In genomic region chr10:52999258-52999657, GRCh38 we compare ENCODE assay signal across 24 cellular contexts.
"Had no signal": no experiment of that assay in that cellular context is flagged by ENCODE, and none has a peak within 500 bp of the region (broad histone marks: within the 10 kb centered on the region; RNA-seq: fewer than 3 reads in every experiment).

No MANE protein-coding gene starts in this region.

- H3K9me3 Mint-ChIP-seq: stimulated activated naive CD8-positive, alpha-beta T cell treated with anti-CD3 and anti-CD28 coated beads, Interleukin-15, Interleukin-2, amounts not matched to agents 100 ng/mL and 50 ng/mL, for 24 hours; T-helper 1 cell treated with Interleukin-12 subunit alpha and Interleukin-12 subunit beta and Interleukin-4 antibody, amounts not matched to agents 30 μg/mL and 1 μg/mL, for 36 hours had no signal

- H3K36me3 ChIP-seq: left lung, neutrophil, ovary, thyroid gland, upper lobe of right lung had no signal

- H3K27me3 Mint-ChIP-seq: activated CD4-positive, alpha-beta memory T cell treated with anti-CD3 and anti-CD28 coated beads for 36 hours; activated naive CD8-positive, alpha-beta T cell treated with anti-CD3 and anti-CD28 coated beads, Interleukin-2, amount 50 U/mL, for 24 hours; stimulated activated naive CD8-positive, alpha-beta T cell treated with anti-CD3 and anti-CD28 coated beads, Interleukin-15, Interleukin-2, amounts not matched to agents 100 ng/mL and 50 ng/mL, for 24 hours had no signal

- H3K9me3 ChIP-seq: left lung, neutrophil, ovary, thyroid gland, upper lobe of right lung had no signal

- DNase-seq: activated CD4-positive, alpha-beta memory T cell treated with anti-CD3 and anti-CD28 coated beads for 36 hours; activated CD4-positive, alpha-beta T cell treated with anti-CD3 and anti-CD28 coated beads for 48 hours; activated effector memory CD4-positive, alpha-beta T cell treated with Interleukin-2 at 50 U/mL for 16 hours; activated naive CD4-positive, alpha-beta T cell treated with anti-CD3 and anti-CD28 coated beads, Interleukin-2, amount 50 U/mL, for 16 hours; activated naive CD8-positive, alpha-beta T cell treated with anti-CD3 and anti-CD28 coated beads, Interleukin-2, amount 50 U/mL, for 24 hours; activated T-cell treated with anti-CD3 and anti-CD28 coated beads, Interleukin-2, amount 50 U/mL, for 72 hours; cortex of kidney; effector CD8-positive, alpha-beta T cell; foreskin keratinocyte; immature natural killer cell; left lung; natural killer cell; ovary; right cardiac atrium; stimulated activated CD4-positive, alpha-beta T cell treated with anti-CD3 and anti-CD28 coated beads, Interleukin-1b, Interleukin-23, amount 100 ng/mL, for 48 hours; substantia nigra; T1000; thyroid gland; upper lobe of right lung had no signal

- ATAC-seq: activated naive CD8-positive, alpha-beta T cell treated with anti-CD3 and anti-CD28 coated beads, Interleukin-2, amount 50 U/mL, for 24 hours; activated T-cell treated with anti-CD3 and anti-CD28 coated beads, Interleukin-2, amount 50 U/mL, for 72 hours; foreskin keratinocyte; left lung; natural killer cell; right cardiac atrium; upper lobe of right lung had no signal

- H3K4me1 ChIP-seq: foreskin keratinocyte, left lung, upper lobe of right lung had no signal

- H3K27ac ChIP-seq: foreskin keratinocyte, left lung, neutrophil, ovary, upper lobe of right lung had no signal

- H3K27me3 ChIP-seq: foreskin keratinocyte, left lung, neutrophil, ovary, thyroid gland, upper lobe of right lung had no signal

- H3K36me3 Mint-ChIP-seq: activated CD4-positive, alpha-beta memory T cell treated with anti-CD3 and anti-CD28 coated beads for 36 hours; immature natural killer cell had no signal

- H3K4me1 Mint-ChIP-seq: activated naive CD8-positive, alpha-beta T cell treated with anti-CD3 and anti-CD28 coated beads, Interleukin-2, amount 50 U/mL, for 24 hours; immature natural killer cell; natural killer cell had no signal

- H3K27ac Mint-ChIP-seq: activated CD4-positive, alpha-beta memory T cell treated with anti-CD3 and anti-CD28 coated beads for 36 hours; activated naive CD8-positive, alpha-beta T cell treated with anti-CD3 and anti-CD28 coated beads, Interleukin-2, amount 50 U/mL, for 24 hours; activated T-cell treated with anti-CD3 and anti-CD28 coated beads, Interleukin-2, amount 50 U/mL, for 72 hours; immature natural killer cell; mesothelial cell of epicardium; natural killer cell; stimulated activated naive CD8-positive, alpha-beta T cell treated with anti-CD3 and anti-CD28 coated beads, Interleukin-15, Interleukin-2, amounts not matched to agents 100 ng/mL and 50 ng/mL, for 24 hours; T-helper 1 cell treated with Interleukin-12 subunit alpha and Interleukin-12 subunit beta and Interleukin-4 antibody, amounts not matched to agents 30 μg/mL and 1 μg/mL, for 36 hours had no signal

- H3K4me3 Mint-ChIP-seq: activated CD4-positive, alpha-beta memory T cell treated with anti-CD3 and anti-CD28 coated beads for 36 hours; activated naive CD8-positive, alpha-beta T cell treated with anti-CD3 and anti-CD28 coated beads, Interleukin-2, amount 50 U/mL, for 24 hours; activated T-cell treated with anti-CD3 and anti-CD28 coated beads, Interleukin-2, amount 50 U/mL, for 72 hours; immature natural killer cell; mesothelial cell of epicardium; natural killer cell; stimulated activated naive CD8-positive, alpha-beta T cell treated with anti-CD3 and anti-CD28 coated beads, Interleukin-15, Interleukin-2, amounts not matched to agents 100 ng/mL and 50 ng/mL, for 24 hours; T-helper 1 cell treated with Interleukin-12 subunit alpha and Interleukin-12 subunit beta and Interleukin-4 antibody, amounts not matched to agents 30 μg/mL and 1 μg/mL, for 36 hours had no signal

- H3K4me3 ChIP-seq: left lung, lung, ovary, thyroid gland, upper lobe of right lung had no signal
